ENCODE assay signal across 8 cellular contexts in genomic region chr22:31081963-31082605, GRCh38. TPM values are rescaled to one million over a fixed set of nuclear protein-coding genes. Genes with fewer than 3 reads are reported as not detected.
DNase-seq lines count a peak whose midpoint lies in the region; ATAC-seq, FAIRE-seq and TF ChIP-seq lines count a peak whose summit lies in the region.

No MANE protein-coding gene starts in this region.

- DNase-seq in GM12891 (ENCODE audit: insufficient read length, low spot score) (no peak), SJCRH30 (no peak), fibroblast of mammary gland (ENCODE audit: low read depth) (peak; percentile 73), gastrocnemius medialis (peak in 1 of 2 donors; percentile 13), DMS 273 treated with DMSO at 0.1 percent for 48 hours (lab: John Stamatoyannopoulos, UW) (no peak), NCI-H1436 (lab: John Stamatoyannopoulos, UW) (no peak)
- no peak for DNase-seq in effector memory CD4-positive, alpha-beta T cell

- H3K36me3 ChIP-seq in SJCRH30 (no peaks in the 10 kb centered on the region), gastrocnemius medialis (no peaks in the 10 kb centered on the region)
- no peaks in the 10 kb centered on the region for H3K36me3 ChIP-seq in effector memory CD4-positive, alpha-beta T cell (ENCODE audit: control insufficient read depth, insufficient read depth, low read length)

- H3K27ac ChIP-seq in SJCRH30 (no peak overlapping the region; the same call in 1 of the 2 replicates), gastrocnemius medialis (peak overlapping the region; percentile 85 to 93 (median 92))
- H3K27ac ChIP-seq in effector memory CD4-positive, alpha-beta T cell (ENCODE audit: insufficient read depth, low read length, poor library complexity, severe bottlenecking) = no peak overlapping the region

- peak; percentile 38 for FAIRE-seq in GM12891 (lab: Jason Lieb, UNC)

- H3K9me3 ChIP-seq in SJCRH30 (replicated peaks) (no peaks in the 10 kb centered on the region), gastrocnemius medialis (no peaks in the 10 kb centered on the region)
- H3K9me3 ChIP-seq in effector memory CD4-positive, alpha-beta T cell (ENCODE audit: control insufficient read depth, low read length) = no peaks in the 10 kb centered on the region

- TF ChIP-seq POLR2A in GM12891 (IDR thresholded peaks at IDR 0.05; ENCODE audit: low read depth, low read length) (no peak), gastrocnemius medialis (IDR thresholded peaks at IDR 0.05) (no peak)

- H3K4me1 ChIP-seq in SJCRH30 (peaks cover 12% of the 10 kb centered on the region; the same call in 1 of the 2 replicates), gastrocnemius medialis (peaks cover 13 to 47% of the 10 kb centered on the region in 2 donors)
- peaks cover 25% of the 10 kb centered on the region for H3K4me1 ChIP-seq in effector memory CD4-positive, alpha-beta T cell (ENCODE audit: control insufficient read depth, insufficient read depth, low read length, poor library complexity, severe bottlenecking)

- no peaks in the 10 kb centered on the region for H3K27me3 ChIP-seq in SJCRH30
- H3K27me3 ChIP-seq in gastrocnemius medialis = no peaks in the 10 kb centered on the region
- no peaks in the 10 kb centered on the region for H3K27me3 ChIP-seq in effector memory CD4-positive, alpha-beta T cell (replicated peaks; ENCODE audit: control insufficient read depth, insufficient read depth, low read length, poor library complexity, severe bottlenecking)

- TF ChIP-seq CTCF in fibroblast of mammary gland (conservative IDR thresholded peaks at IDR 0.05; ENCODE audit: control insufficient read depth, insufficient read depth, low read depth, low read length) (no peak), gastrocnemius medialis (IDR thresholded peaks at IDR 0.05 in 4 of 5, conservative IDR thresholded peaks at IDR 0.05 in 1 of 5) (no peak)

- intact Hi-C loops in gastrocnemius medialis (cut with DNase I; ENCODE audit: low total_unique reads) = loop anchor here (1.0 to 5.0 kb wide), 3 partner anchors 45 to 210 kb away; partner anchors contain the start of genes PIK3IP1 and TUG1

- in situ Hi-C loops in gastrocnemius medialis (cut with MboI; ENCODE audit: low sequenced_read_pairs in 4 of 4) = loop anchor here in 3 of 4 donors (10.0 kb wide), 3 partner anchors 73 to 117 kb away; partner anchors contain the start of genes MORC2 (in 2 of the 3) and TUG1 (in 2 of the 3)

- ATAC-seq in gastrocnemius medialis (no peak), HG03139 (IDR thresholded peaks at IDR 0.05; ENCODE audit: unreplicated experiment) (no peak)

- H3K4me3 ChIP-seq in SJCRH30 = peak overlapping the region; percentile 72
- peak overlapping the region; percentile 92 for H3K4me3 ChIP-seq in fibroblast of mammary gland (ENCODE audit: control insufficient read depth, low read depth, low read length)
- peak overlapping the region; percentile 60 to 78 (median 73) for H3K4me3 ChIP-seq in gastrocnemius medialis
- H3K4me3 ChIP-seq in effector memory CD4-positive, alpha-beta T cell (ENCODE audit: insufficient read depth, low read depth, low read length, poor library complexity, severe bottlenecking) = no peak overlapping the region

TF ChIP-seq in GM12891, 5 proteins besides CTCF, POLR2A, EP300 and RAD21:
- TF ChIP-seq TAF1 (IDR thresholded peaks at IDR 0.05; ENCODE audit: low read depth, low read length) = no peak
- no peak for TF ChIP-seq POU2F2 (IDR thresholded peaks at IDR 0.05; ENCODE audit: low read depth, low read length)
- TF ChIP-seq PAX5 (IDR thresholded peaks at IDR 0.05; ENCODE audit: insufficient read depth, low read length, severe bottlenecking) = no peak
- TF ChIP-seq SPI1 (IDR thresholded peaks at IDR 0.05; ENCODE audit: low read depth, low read length) = no peak
- TF ChIP-seq POLR2AphosphoS5 (IDR thresholded peaks at IDR 0.05; ENCODE audit: low read depth, low read length) = no peak

RNA-seq across cellular contexts. Expression of gene SMTN, which starts 1.0 kb away (rescaled TPM):
- polyA plus RNA-seq in GM12891 (2012; ENCODE audit: low read depth, missing spikeins) = 5.0 TPM
- total RNA-seq in SJCRH30 (2014; rRNA removed; shearing (Covaris generic)) = 33.5 and 34.2 TPM in 2 replicates
- total RNA-seq in gastrocnemius medialis = 100 to 1,000 TPM in 1 of 4 donors, 10 to 100 TPM in 3; 39.5 to 104 (median 45.3) TPM

RNA-seq across cellular contexts. Expression of gene SELENOM, which starts 25.3 kb away (rescaled TPM):
- polyA plus RNA-seq in GM12891 (2012; ENCODE audit: low read depth, missing spikeins) = 8.5 TPM
- 0.24 TPM in 1 of 2 replicates, not detected in the other for total RNA-seq in SJCRH30 (2014; rRNA removed; shearing (Covaris generic))
- total RNA-seq in gastrocnemius medialis = 100 to 1,000 TPM; 144 to 184 (median 157) TPM

RNA-seq across cellular contexts. Expression of gene INPP5J, which starts 40.7 kb away (rescaled TPM):
- polyA plus RNA-seq in GM12891 (2012; ENCODE audit: low read depth, missing spikeins) = 0.04 TPM
- 0.10 and 0.12 TPM in 2 replicates for total RNA-seq in SJCRH30 (2014; rRNA removed; shearing (Covaris generic))
- under 1 TPM; 0.15 to 0.33 (median 0.28) TPM for total RNA-seq in gastrocnemius medialis

RNA-seq across cellular contexts. Expression of gene PLA2G3, which starts 58.2 kb away (rescaled TPM):
- polyA plus RNA-seq in GM12891 (2012; ENCODE audit: low read depth, missing spikeins) = not detected
- 0.61 and 0.87 TPM in 2 replicates for total RNA-seq in SJCRH30 (2014; rRNA removed; shearing (Covaris generic))
- not detected for total RNA-seq in gastrocnemius medialis

Comparison
In these comparisons a context has a peak if more than half of its experiments do, and no peak if none do; other contexts are left out.
1. H3K27ac ChIP-seq: peak in gastrocnemius medialis (4 of 4); none in SJCRH30 (single experiment) and effector memory CD4-positive, alpha-beta T cell (single experiment).
2. RNA of gene SELENOM, which starts 25.3 kb away (total RNA-seq): 144 to 184 TPM in gastrocnemius medialis; 0.24 TPM in SJCRH30; every median in the first group is over 100 times any median in the second.